1 cellular context compared by ENCODE assay signal in the genomic region with DNA sequence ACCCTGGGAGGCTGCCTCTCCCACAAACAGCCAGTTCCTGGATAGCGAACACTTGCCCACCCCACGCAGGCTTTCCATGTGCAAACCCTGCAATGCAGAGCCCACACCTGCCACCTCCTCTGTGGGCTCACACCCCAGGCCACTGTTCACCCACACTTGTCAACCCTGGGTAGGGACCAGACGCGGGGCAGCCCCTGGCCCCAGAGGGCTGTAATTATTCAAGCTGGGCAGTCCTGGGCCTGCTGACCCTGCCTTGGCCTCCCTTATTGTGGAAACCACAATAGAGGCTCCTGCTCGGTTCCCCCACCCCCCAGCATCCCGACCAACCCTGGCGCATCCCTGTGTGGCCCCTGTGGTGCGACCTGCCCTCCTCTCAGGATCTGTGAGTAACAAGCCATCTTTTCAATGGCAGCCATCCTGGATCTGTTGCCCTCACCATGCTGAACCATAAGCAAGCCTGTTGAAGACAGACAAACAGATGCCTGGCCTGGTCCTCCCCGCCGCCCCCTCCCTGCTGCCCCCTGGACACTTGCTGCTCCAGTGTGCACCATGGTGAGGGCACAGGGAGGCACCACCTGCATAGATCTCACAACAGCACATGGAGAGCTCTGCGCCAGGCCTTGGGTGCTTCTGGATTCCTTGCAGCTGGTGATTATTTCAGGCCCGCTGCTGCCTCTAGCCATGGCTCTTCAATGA.
TF ChIP-seq lines count a peak whose summit lies in the region.

No MANE protein-coding gene starts in this region.

TF ChIP-seq in HepG2, 621 proteins besides CTCF, POLR2A, EP300 and RAD21:
- TF ChIP-seq TARDBP (CRISPR knock-in tag; IDR thresholded peaks at IDR 0.05) = no peak
- TF ChIP-seq BCL6 (CRISPR knock-in tag; IDR thresholded peaks at IDR 0.05) = peak; percentile 64; the same call in 1 of the 2 replicates
- TF ChIP-seq ZNF496 (CRISPR knock-in tag; IDR thresholded peaks at IDR 0.05; ENCODE audit: insufficient replicate concordance) = no peak
- no peak for TF ChIP-seq ZNF619 (CRISPR knock-in tag; IDR thresholded peaks at IDR 0.05)
- no peak for TF ChIP-seq NFKBIZ (CRISPR knock-in tag; IDR thresholded peaks at IDR 0.05)
